ENCODE assay signal across 14 cellular contexts in the genomic region with DNA sequence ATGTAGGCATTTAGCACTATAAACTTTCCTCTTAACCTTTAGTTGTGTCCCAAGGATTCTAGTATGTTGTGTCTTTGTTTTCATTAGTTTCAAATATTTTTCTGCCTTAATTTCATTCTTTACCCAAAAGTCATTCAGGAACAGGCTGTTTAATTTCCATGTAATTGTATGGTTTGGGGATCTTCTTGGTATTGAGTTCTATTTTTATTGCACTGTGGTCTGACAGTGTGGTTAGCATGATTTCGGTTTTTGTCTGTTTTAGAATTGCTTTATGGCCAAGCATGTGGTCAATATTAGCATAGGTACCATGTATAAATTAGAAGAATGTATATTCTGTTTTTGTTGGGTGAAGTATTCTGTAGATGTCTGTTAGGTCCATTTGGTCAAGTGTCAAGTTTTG.
"Had no signal": no experiment of that assay in that cellular context is flagged by ENCODE, and none has a peak within 500 bp of the region (broad histone marks: within the 10 kb centered on the region; RNA-seq: fewer than 3 reads in every experiment).

No MANE protein-coding gene starts in this region.

- H3K27me3 ChIP-seq: breast epithelium, foreskin keratinocyte, right lobe of liver, tibial artery had no signal

- FAIRE-seq: urothelium cell line had no signal

- H3K4me1 ChIP-seq: breast epithelium, tibial artery had no signal

- H3K9me3 Mint-ChIP-seq: activated T-cell treated with anti-CD3 and anti-CD28 coated beads, Interleukin-2, amount 50 U/mL, for 4 hours; dendritic cell treated with granulocyte-macrophage colony-stimulating factor and Interleukin-4, amounts not matched to agents 40 ng/mL and 50 ng/mL, for 4 days had no signal

- ATAC-seq: activated T-cell treated with anti-CD3 and anti-CD28 coated beads, Interleukin-2, amount 50 U/mL, for 4 hours; foreskin keratinocyte; psoas muscle; right lobe of liver had no signal

- H3K27ac ChIP-seq: breast epithelium, foreskin keratinocyte, psoas muscle, right lobe of liver, tibial artery had no signal

- H3K27me3 Mint-ChIP-seq: activated CD4-positive, alpha-beta T cell treated with anti-CD3 and anti-CD28 coated beads, Interleukin-2, amount 10 ng/mL, durations not matched to agents 7 days and 5 days; dendritic cell treated with granulocyte-macrophage colony-stimulating factor and Interleukin-4, amounts not matched to agents 40 ng/mL and 50 ng/mL, for 4 days had no signal

- H3K9me3 ChIP-seq: breast epithelium, psoas muscle, right lobe of liver, tibial artery had no signal

- DNase-seq: activated CD4-positive, alpha-beta T cell treated with anti-CD3 and anti-CD28 coated beads, Interleukin-2, amount 10 ng/mL, durations not matched to agents 7 days and 5 days; activated CD4-positive, CD25-positive, alpha-beta regulatory T cell; activated gamma-delta T cell; activated T-cell treated with anti-CD3 and anti-CD28 coated beads, Interleukin-2, amount 50 U/mL, for 4 hours; aorta; effector memory CD4-positive, alpha-beta T cell; foreskin keratinocyte; head of caudate nucleus; psoas muscle; right lobe of liver; tibial artery had no signal

- H3K27ac Mint-ChIP-seq: activated CD4-positive, alpha-beta T cell treated with anti-CD3 and anti-CD28 coated beads, Interleukin-2, amount 10 ng/mL, durations not matched to agents 7 days and 5 days; dendritic cell treated with granulocyte-macrophage colony-stimulating factor and Interleukin-4, amounts not matched to agents 40 ng/mL and 50 ng/mL, for 4 days had no signal

- H3K4me3 ChIP-seq: breast epithelium, psoas muscle, right lobe of liver, tibial artery had no signal

- H3K36me3 ChIP-seq: breast epithelium, right lobe of liver had no signal

- H3K4me3 Mint-ChIP-seq: activated CD4-positive, alpha-beta T cell treated with anti-CD3 and anti-CD28 coated beads, Interleukin-2, amount 10 ng/mL, durations not matched to agents 7 days and 5 days; activated T-cell treated with anti-CD3 and anti-CD28 coated beads, Interleukin-2, amount 50 U/mL, for 4 hours; dendritic cell treated with granulocyte-macrophage colony-stimulating factor and Interleukin-4, amounts not matched to agents 40 ng/mL and 50 ng/mL, for 4 days had no signal
